11 cellular contexts compared by ENCODE assay signal in the genomic region with DNA sequence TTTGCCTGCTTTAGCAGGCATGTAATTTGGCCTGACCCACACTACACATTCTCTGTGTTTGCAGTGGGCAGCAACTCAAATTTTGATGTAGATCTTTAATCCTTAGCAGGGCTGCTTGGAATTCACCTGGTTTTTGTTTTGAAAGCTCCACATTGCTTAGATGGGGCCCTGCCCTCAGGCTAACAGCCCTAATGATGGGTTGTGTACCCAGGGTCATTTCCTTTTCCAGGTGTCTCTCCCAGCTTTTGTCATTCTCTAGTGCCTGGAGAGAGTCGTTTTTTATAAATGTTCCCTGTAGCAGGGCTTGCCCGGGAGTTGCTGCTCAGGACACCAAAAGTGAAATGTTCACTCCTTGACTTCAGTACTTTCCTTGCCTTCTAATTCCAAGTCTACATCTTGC.
DNase-seq lines count a peak whose midpoint lies in the region; ATAC-seq and TF ChIP-seq lines count a peak whose summit lies in the region.
"Had no signal": no experiment of that assay in that cellular context is flagged by ENCODE, and none has a peak within 500 bp of the region (broad histone marks: within the 10 kb centered on the region; RNA-seq: fewer than 3 reads in every experiment).

No MANE protein-coding gene starts in this region.

- H3K9me3 ChIP-seq in SK-N-SH = no peaks in the 10 kb centered on the region
- H3K9me3 ChIP-seq in lower lobe of right lung = no peaks in the 10 kb centered on the region
- H3K9me3 ChIP-seq: tibial nerve had no signal

- peaks cover 49 to 53% of the 10 kb centered on the region in 2 experiments for H3K4me1 ChIP-seq in SK-N-SH (ENCODE audit: control insufficient read depth in 1 of 2, insufficient read depth in 2 of 2, low read depth in 1 of 2, low read length in 1 of 2)
- peaks cover 48% of the 10 kb centered on the region for H3K4me1 ChIP-seq in lower lobe of right lung

- H2AFZ ChIP-seq in SK-N-SH (ENCODE audit: low read depth) = no peak overlapping the region

- intact Hi-C loops in lower lobe of right lung (cut with DNase I) = no loop called here

- H3K36me3 Mint-ChIP-seq in type B pancreatic cell = peaks cover 4% of the 10 kb centered on the region
- H3K36me3 Mint-ChIP-seq: naive B cell had no signal

- peak overlapping the region; percentile 62 for H3K27ac Mint-ChIP-seq in type B pancreatic cell
- H3K27ac Mint-ChIP-seq: T-helper 17 cell had no signal

- H3K79me2 ChIP-seq in SK-N-SH (ENCODE audit: insufficient read depth) = peaks cover 99% of the 10 kb centered on the region

- in situ Hi-C loops in brain microvascular endothelial cell (cut with HindIII; ENCODE audit: low pct_ligation_motif_present, low sequenced_read_pairs) = no loop called here

- TF ChIP-seq EP300 in SK-N-SH (IDR thresholded peaks at IDR 0.05; ENCODE audit: borderline replicate concordance in 1 of 2, low read depth in 1 of 2, low read length in 1 of 2) = no peak

- H3K4me3 Mint-ChIP-seq in type B pancreatic cell = no peak overlapping the region
- H3K4me3 Mint-ChIP-seq: T-helper 17 cell had no signal

- no peak overlapping the region for H3K4me3 ChIP-seq in SK-N-SH (ENCODE audit: low read depth in 2 of 2, low read length in 1 of 2)
- no peak overlapping the region for H3K4me3 ChIP-seq in brain microvascular endothelial cell (ENCODE audit: low read depth, low read length)
- H3K4me3 ChIP-seq in lower lobe of right lung = no peak overlapping the region
- H3K4me3 ChIP-seq: tibial nerve had no signal

- TF ChIP-seq CTCF in SK-N-SH (IDR thresholded peaks at IDR 0.05) (no peak), brain microvascular endothelial cell (IDR thresholded peaks at IDR 0.05; ENCODE audit: low read depth, low read length, missing control alignments) (no peak), lower lobe of right lung (IDR thresholded peaks at IDR 0.05) (no peak), type B pancreatic cell (conservative IDR thresholded peaks at IDR 0.05) (no peak)

- H3F3A ChIP-seq in SK-N-SH (replicated peaks; ENCODE audit: insufficient read depth) = peaks cover 49% of the 10 kb centered on the region

- CTCF ChIA-PET in SK-N-SH (lab: Yijun Ruan, JAX) = interaction anchor here (0.7 to 4.5 kb wide), 33 partner anchors 9 to 379 kb away, joined by 3 to 52 read pairs (median 8); a partner anchor contains a TSS

- H3K9me3 Mint-ChIP-seq in type B pancreatic cell = no peaks in the 10 kb centered on the region
- H3K9me3 Mint-ChIP-seq: naive B cell had no signal

- TF ChIP-seq RAD21 in SK-N-SH (IDR thresholded peaks at IDR 0.05; ENCODE audit: low read length) = no peak

- peak overlapping the region; percentile 60; the same call in 1 of the 2 replicates for H3K9ac ChIP-seq in SK-N-SH

- ATAC-seq in SK-N-SH treated with all-trans-retinoic acid at 6 μM for 48 hours = no peak
- no peak for ATAC-seq in lower lobe of right lung
- ATAC-seq in HG02884 (IDR thresholded peaks at IDR 0.05; ENCODE audit: unreplicated experiment) = no peak
- ATAC-seq: T-helper 17 cell had no signal

- DNase-seq in SK-N-SH = no peak
- DNase-seq in brain microvascular endothelial cell = no peak
- no peak for DNase-seq in lower lobe of right lung
- DNase-seq in type B pancreatic cell (ENCODE audit: extremely low spot score, unreplicated experiment) = no peak
- DNase-seq in SHP77 treated with DMSO at 0.1 percent for 48 hours (lab: John Stamatoyannopoulos, UW) = no peak
- DNase-seq in NCI-H2171 (lab: John Stamatoyannopoulos, UW) = no peak
- DNase-seq: naive B cell, T-helper 17 cell had no signal

- peaks cover 20 to 25% of the 10 kb centered on the region in 2 experiments for H3K36me3 ChIP-seq in SK-N-SH (replicated peaks in 1 of 2; ENCODE audit: control insufficient read depth in 1 of 2, insufficient read depth in 2 of 2, low read length in 1 of 2)
- H3K36me3 ChIP-seq in brain microvascular endothelial cell (replicated peaks) = peaks cover 20% of the 10 kb centered on the region
- peaks cover 14% of the 10 kb centered on the region for H3K36me3 ChIP-seq in lower lobe of right lung

- peaks cover 16% of the 10 kb centered on the region; the same call in 1 of the 2 replicates for H4K20me1 ChIP-seq in SK-N-SH (ENCODE audit: insufficient read depth)

- POLR2A ChIA-PET in SK-N-SH (lab: Yijun Ruan, JAX) = no interaction called here

- peak overlapping the region; percentile 63 for H3K4me2 ChIP-seq in SK-N-SH

- 71% methylated on average over 2 of the region's 2 CpGs for WGBS in SK-N-SH (ENCODE audit: low lambda C conversion rate)

- H3K27ac ChIP-seq in SK-N-SH (ENCODE audit: low read depth in 2 of 2, low read length in 1 of 2) (peak overlapping the region; percentile 72 to 96), brain microvascular endothelial cell (peak overlapping the region; percentile 91), lower lobe of right lung (peak overlapping the region; percentile 50)

- no peaks in the 10 kb centered on the region for H3K27me3 ChIP-seq in SK-N-SH (ENCODE audit: insufficient read depth)
- H3K27me3 ChIP-seq in brain microvascular endothelial cell (replicated peaks) = no peaks in the 10 kb centered on the region
- no peaks in the 10 kb centered on the region for H3K27me3 ChIP-seq in lower lobe of right lung (ENCODE audit: low read depth)
- H3K27me3 ChIP-seq: tibial nerve had no signal

- H3K27me3 Mint-ChIP-seq in type B pancreatic cell = no peaks in the 10 kb centered on the region
- H3K27me3 Mint-ChIP-seq: naive B cell had no signal

- peaks cover 59% of the 10 kb centered on the region for H3K4me1 Mint-ChIP-seq in type B pancreatic cell (ENCODE audit: unreplicated experiment)
- H3K4me1 Mint-ChIP-seq: T-helper 17 cell had no signal

- no peaks in the 10 kb centered on the region for H3K9me2 ChIP-seq in SK-N-SH

TF ChIP-seq in SK-N-SH, 30 proteins besides CTCF, POLR2A, EP300 and RAD21:
- TF ChIP-seq SMC3 (IDR thresholded peaks at IDR 0.05; ENCODE audit: low read depth, low read length) = no peak
- TF ChIP-seq, protein P1, sequence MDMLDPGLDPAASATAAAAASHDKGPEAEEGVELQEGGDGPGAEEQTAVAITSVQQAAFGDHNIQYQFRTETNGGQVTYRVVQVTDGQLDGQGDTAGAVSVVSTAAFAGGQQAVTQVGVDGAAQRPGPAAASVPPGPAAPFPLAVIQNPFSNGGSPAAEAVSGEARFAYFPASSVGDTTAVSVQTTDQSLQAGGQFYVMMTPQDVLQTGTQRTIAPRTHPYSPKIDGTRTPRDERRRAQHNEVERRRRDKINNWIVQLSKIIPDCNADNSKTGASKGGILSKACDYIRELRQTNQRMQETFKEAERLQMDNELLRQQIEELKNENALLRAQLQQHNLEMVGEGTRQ (IDR thresholded peaks at IDR 0.05; ENCODE audit: borderline replicate concordance, low read depth, low read length) = no peak
- TF ChIP-seq JUND (IDR thresholded peaks at IDR 0.05) = no peak
- TF ChIP-seq TAF1 (IDR thresholded peaks at IDR 0.05; ENCODE audit: borderline replicate concordance, low read depth, low read length) = no peak
- TF ChIP-seq, protein P2, sequence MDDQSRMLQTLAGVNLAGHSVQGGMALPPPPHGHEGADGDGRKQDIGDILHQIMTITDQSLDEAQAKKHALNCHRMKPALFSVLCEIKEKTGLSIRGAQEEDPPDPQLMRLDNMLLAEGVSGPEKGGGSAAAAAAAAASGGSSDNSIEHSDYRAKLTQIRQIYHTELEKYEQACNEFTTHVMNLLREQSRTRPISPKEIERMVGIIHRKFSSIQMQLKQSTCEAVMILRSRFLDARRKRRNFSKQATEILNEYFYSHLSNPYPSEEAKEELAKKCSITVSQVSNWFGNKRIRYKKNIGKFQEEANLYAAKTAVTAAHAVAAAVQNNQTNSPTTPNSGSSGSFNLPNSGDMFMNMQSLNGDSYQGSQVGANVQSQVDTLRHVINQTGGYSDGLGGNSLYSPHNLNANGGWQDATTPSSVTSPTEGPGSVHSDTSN (IDR thresholded peaks at IDR 0.05) = no peak
- TF ChIP-seq CHD2 (IDR thresholded peaks at IDR 0.05; ENCODE audit: low read length, partially characterized antibody) = no peak

TF ChIP-seq in SK-N-SH treated with all-trans-retinoic acid at 6 μM for 48 hours, 23 proteins besides CTCF, POLR2A, EP300 and RAD21:
- TF ChIP-seq, protein P3, sequence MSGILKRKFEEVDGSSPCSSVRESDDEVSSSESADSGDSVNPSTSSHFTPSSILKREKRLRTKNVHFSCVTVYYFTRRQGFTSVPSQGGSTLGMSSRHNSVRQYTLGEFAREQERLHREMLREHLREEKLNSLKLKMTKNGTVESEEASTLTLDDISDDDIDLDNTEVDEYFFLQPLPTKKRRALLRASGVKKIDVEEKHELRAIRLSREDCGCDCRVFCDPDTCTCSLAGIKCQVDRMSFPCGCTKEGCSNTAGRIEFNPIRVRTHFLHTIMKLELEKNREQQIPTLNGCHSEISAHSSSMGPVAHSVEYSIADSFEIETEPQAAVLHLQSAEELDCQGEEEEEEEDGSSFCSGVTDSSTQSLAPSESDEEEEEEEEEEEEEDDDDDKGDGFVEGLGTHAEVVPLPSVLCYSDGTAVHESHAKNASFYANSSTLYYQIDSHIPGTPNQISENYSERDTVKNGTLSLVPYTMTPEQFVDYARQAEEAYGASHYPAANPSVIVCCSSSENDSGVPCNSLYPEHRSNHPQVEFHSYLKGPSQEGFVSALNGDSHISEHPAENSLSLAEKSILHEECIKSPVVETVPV (CRISPR knock-in tag; IDR thresholded peaks at IDR 0.05) = no peak
- TF ChIP-seq ZFP3 (CRISPR knock-in tag; IDR thresholded peaks at IDR 0.05) (no peak), ZNF8 (CRISPR knock-in tag; IDR thresholded peaks at IDR 0.05) (no peak), OSR1 (CRISPR knock-in tag; IDR thresholded peaks at IDR 0.05) (no peak), ZFP30 (CRISPR knock-in tag; IDR thresholded peaks at IDR 0.05) (no peak), TOX (CRISPR knock-in tag; IDR thresholded peaks at IDR 0.05; ENCODE audit: borderline replicate concordance) (no peak), ARNTL (CRISPR knock-in tag; IDR thresholded peaks at IDR 0.05; ENCODE audit: borderline replicate concordance, low read depth) (no peak), GLIS3 (CRISPR knock-in tag; IDR thresholded peaks at IDR 0.05) (no peak)
- TF ChIP-seq, protein P4, sequence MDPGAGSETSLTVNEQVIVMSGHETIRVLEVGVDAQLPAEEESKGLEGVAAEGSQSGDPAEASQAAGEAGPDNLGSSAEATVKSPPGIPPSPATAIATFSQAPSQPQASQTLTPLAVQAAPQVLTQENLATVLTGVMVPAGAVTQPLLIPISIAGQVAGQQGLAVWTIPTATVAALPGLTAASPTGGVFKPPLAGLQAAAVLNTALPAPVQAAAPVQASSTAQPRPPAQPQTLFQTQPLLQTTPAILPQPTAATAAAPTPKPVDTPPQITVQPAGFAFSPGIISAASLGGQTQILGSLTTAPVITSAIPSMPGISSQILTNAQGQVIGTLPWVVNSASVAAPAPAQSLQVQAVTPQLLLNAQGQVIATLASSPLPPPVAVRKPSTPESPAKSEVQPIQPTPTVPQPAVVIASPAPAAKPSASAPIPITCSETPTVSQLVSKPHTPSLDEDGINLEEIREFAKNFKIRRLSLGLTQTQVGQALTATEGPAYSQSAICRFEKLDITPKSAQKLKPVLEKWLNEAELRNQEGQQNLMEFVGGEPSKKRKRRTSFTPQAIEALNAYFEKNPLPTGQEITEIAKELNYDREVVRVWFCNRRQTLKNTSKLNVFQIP (CRISPR knock-in tag; IDR thresholded peaks at IDR 0.05; ENCODE audit: borderline replicate concordance, low read depth) = no peak
